Comparison of ENCODE assay signal across 9 cellular contexts in genomic region chr9:112487799-112488345, GRCh38. TPM values are rescaled to one million over a fixed set of nuclear protein-coding genes. Genes with fewer than 3 reads are reported as not detected.
A peak's percentile ranks its signal among the peaks of the same experiment; 100 is the strongest.
DNase-seq lines count a peak whose midpoint lies in the region; ATAC-seq and TF ChIP-seq lines count a peak whose summit lies in the region.
"Had no signal": no experiment of that assay in that cellular context is flagged by ENCODE, and none has a peak within 500 bp of the region (broad histone marks: within the 10 kb centered on the region; RNA-seq: fewer than 3 reads in every experiment).

No MANE protein-coding gene starts in this region.

- no peak for TF ChIP-seq POLR2A in suprapubic skin (IDR thresholded peaks at IDR 0.05)

- WGBS in suprapubic skin, result 22% methylated on average over 11 of the region's 11 CpGs

- peak overlapping the region; percentile 88 for H3K4me3 ChIP-seq in AG04449 (ENCODE audit: low read depth, low read length)
- peak overlapping the region; percentile 86 for H3K4me3 ChIP-seq in HFF-Myc (replicated peaks; ENCODE audit: low read depth, low read length)
- peak overlapping the region; percentile 90 for H3K4me3 ChIP-seq in adipocyte (ENCODE audit: low read length)
- H3K4me3 ChIP-seq in kidney epithelial cell (ENCODE audit: low read depth, low read length), result peak overlapping the region; percentile 94
- peak overlapping the region; percentile 91 for H3K4me3 ChIP-seq in suprapubic skin

- no peak for DNase-seq in AG04449 (ENCODE audit: low read depth, low spot score)
- DNase-seq in HFF-Myc (ENCODE audit: extremely low read depth, low read depth), result no peak
- no peak for DNase-seq in adipocyte (ENCODE audit: low read depth)
- no peak for DNase-seq in kidney epithelial cell (ENCODE audit: low read depth)
- no peak for DNase-seq in suprapubic skin (ENCODE audit: low spot score in 2 of 2)
- DNase-seq in GOT3 (lab: John Stamatoyannopoulos, UW), result no peak

- no peaks in the 10 kb centered on the region for H3K36me3 ChIP-seq in adipocyte (ENCODE audit: control insufficient read depth, insufficient read depth, low read length, severe bottlenecking)
- H3K36me3 ChIP-seq in kidney epithelial cell (ENCODE audit: control insufficient read depth, insufficient read depth, low read length), result no peaks in the 10 kb centered on the region
- no peaks in the 10 kb centered on the region for H3K36me3 ChIP-seq in suprapubic skin

- ATAC-seq in HG03460 (IDR thresholded peaks at IDR 0.05; ENCODE audit: unreplicated experiment), result no peak
- no peak for ATAC-seq in GM19463 (IDR thresholded peaks at IDR 0.05; ENCODE audit: unreplicated experiment)

- H3K9ac ChIP-seq in adipocyte (ENCODE audit: low read length), result peak overlapping the region; percentile 67

- H3K4me1 ChIP-seq in adipocyte (ENCODE audit: control insufficient read depth, insufficient read depth, low read length) (peaks cover 14% of the 10 kb centered on the region), suprapubic skin (peaks cover 14% of the 10 kb centered on the region)

- no peak for TF ChIP-seq CTCF in AG04449 (IDR thresholded peaks at IDR 0.05; ENCODE audit: insufficient read depth, low read length, missing control alignments)
- no peak for TF ChIP-seq CTCF in HFF-Myc (IDR thresholded peaks at IDR 0.05; ENCODE audit: low read depth, low read length, missing control alignments)
- TF ChIP-seq CTCF in kidney epithelial cell (IDR thresholded peaks at IDR 0.05; ENCODE audit: insufficient read depth, low read length, poor library complexity, severe bottlenecking), result no peak
- TF ChIP-seq CTCF in suprapubic skin (IDR thresholded peaks at IDR 0.05), result no peak

- no peak overlapping the region for H3K27ac ChIP-seq in suprapubic skin

- no peaks in the 10 kb centered on the region for H3K27me3 ChIP-seq in adipocyte (replicated peaks; ENCODE audit: control insufficient read depth, insufficient read depth, low read length)
- no peaks in the 10 kb centered on the region for H3K27me3 ChIP-seq in kidney epithelial cell (ENCODE audit: control insufficient read depth, insufficient read depth, low read length)
- H3K27me3 ChIP-seq in suprapubic skin, result no peaks in the 10 kb centered on the region

- TF ChIP-seq EP300 in suprapubic skin (IDR thresholded peaks at IDR 0.05), result no peak

- CTCF ChIA-PET in AG04449 (lab: Yijun Ruan, JAX), result interaction anchor here (1.0 kb wide), 1 partner anchor 216 kb away, joined by 5 read pairs; no protein-coding TSS in a partner anchor

- H3K9me3 ChIP-seq in adipocyte (ENCODE audit: control insufficient read depth, low read length) (no peaks in the 10 kb centered on the region), suprapubic skin (no peaks in the 10 kb centered on the region)
- H3K9me3 ChIP-seq: mucosa of descending colon had no signal

- POLR2A ChIA-PET in AG04449 (lab: Yijun Ruan, JAX), result no interaction called here

RNA-seq across cellular contexts. Expression of gene KIAA1958, which starts 1.2 kb away (rescaled TPM):
- total RNA-seq in kidney epithelial cell (7.1 and 7.5 TPM in 2 replicates), suprapubic skin (10 to 100 TPM; 10.2 to 18.3 (median 10.6) TPM)
